ENCODE assay signal across 9 cellular contexts in genomic region chr3:66303556-66303955, GRCh38.
DNase-seq lines count a peak whose midpoint lies in the region; ATAC-seq, FAIRE-seq and TF ChIP-seq lines count a peak whose summit lies in the region.
"Had no signal": no experiment of that assay in that cellular context is flagged by ENCODE, and none has a peak within 500 bp of the region (broad histone marks: within the 10 kb centered on the region; RNA-seq: fewer than 3 reads in every experiment).

No MANE protein-coding gene starts in this region.

- H3K9ac ChIP-seq in mesendoderm (ENCODE audit: low read length): no peak overlapping the region

- no peak overlapping the region for H2BK15ac ChIP-seq in mesendoderm (replicated peaks; ENCODE audit: low read depth)

- no peak overlapping the region for H3K4me2 ChIP-seq in mesendoderm (ENCODE audit: low read length)

- no peak overlapping the region for H4K8ac ChIP-seq in mesendoderm (ENCODE audit: low read depth, low read length)

- no peak overlapping the region for H3K4me3 ChIP-seq in naive thymus-derived CD4-positive, alpha-beta T cell (ENCODE audit: low read length)
- H3K4me3 ChIP-seq in mesendoderm (ENCODE audit: low read length): no peak overlapping the region

- H2BK120ac ChIP-seq in mesendoderm (ENCODE audit: low read depth, low read length): no peak overlapping the region

- intact Hi-C loops in naive thymus-derived CD4-positive, alpha-beta T cell (cut with micrococcal nuclease): loop anchor here (2.0 to 5.0 kb wide), 4 partner anchors 69 to 197 kb away; partner anchors contain the start of gene LRIG1 (in 1 of the 2)
- intact Hi-C loops in Right ventricle myocardium superior (cut with DNase I): no loop called here

- H2AK5ac ChIP-seq in mesendoderm (ENCODE audit: low read length): no peak overlapping the region

- no peaks in the 10 kb centered on the region for H3K27me3 ChIP-seq in naive thymus-derived CD4-positive, alpha-beta T cell (ENCODE audit: control insufficient read depth in 2 of 2, insufficient read depth in 2 of 2, low read length in 2 of 2)
- no peaks in the 10 kb centered on the region for H3K27me3 ChIP-seq in mesendoderm (ENCODE audit: insufficient read depth, low read length, poor library complexity)

- TF ChIP-seq POLR2A in GM12891 (IDR thresholded peaks at IDR 0.05; ENCODE audit: low read depth, low read length): no peak

- peak; percentile 62 for ATAC-seq in HG02852 (IDR thresholded peaks at IDR 0.05; ENCODE audit: unreplicated experiment)
- peak; percentile 74 for ATAC-seq in naive thymus-derived CD4-positive, alpha-beta T cell
- no peak for ATAC-seq in Right ventricle myocardium superior (ENCODE audit: poor library complexity)

- peak overlapping the region; percentile 71 to 99 (median 94) for H3K27ac Mint-ChIP-seq in naive thymus-derived CD4-positive, alpha-beta T cell
- no peak overlapping the region for H3K27ac Mint-ChIP-seq in HFFc6

- no peak for TF ChIP-seq CTCF in HFFc6 (IDR thresholded peaks at IDR 0.05)

- no peak overlapping the region for H3K23ac ChIP-seq in mesendoderm (ENCODE audit: low read length)

- H3K4ac ChIP-seq in mesendoderm (ENCODE audit: low read depth, low read length): no peak overlapping the region

- peaks cover 41 to 79% of the 10 kb centered on the region in 2 donors for H3K4me1 ChIP-seq in naive thymus-derived CD4-positive, alpha-beta T cell (ENCODE audit: control insufficient read depth in 2 of 2, insufficient read depth in 2 of 2, low read length in 2 of 2)
- H3K4me1 ChIP-seq in mesendoderm (ENCODE audit: control insufficient read depth, low read depth, low read length): no peaks in the 10 kb centered on the region

- no peak overlapping the region for H4K5ac ChIP-seq in mesendoderm (ENCODE audit: low read length)

- peaks cover 42 to 84% (median 57%) of the 10 kb centered on the region in 7 donors for H3K4me1 Mint-ChIP-seq in naive thymus-derived CD4-positive, alpha-beta T cell
- no peaks in the 10 kb centered on the region for H3K4me1 Mint-ChIP-seq in HFFc6 (ENCODE audit: low read depth)

- H3K56ac ChIP-seq in mesendoderm (ENCODE audit: low read length): no peak overlapping the region

- DNase-seq in GM12891 (ENCODE audit: insufficient read length, low spot score) (no peak), mesendoderm (no peak), HFFc6 (no peak), NCI-H510A (lab: John Stamatoyannopoulos, UW) (no peak), Right ventricle myocardium superior (no peak)
- peak; percentile 50 for DNase-seq in activated CD4-positive, alpha-beta T cell treated with anti-CD3 and anti-CD28 coated beads, Interleukin-2, amount 50 U/mL, for 1 hour
- peak in 2 of 9 donors; percentile 7 to 23 for DNase-seq in naive thymus-derived CD4-positive, alpha-beta T cell
- DNase-seq: DMS153 had no signal

- H3K18ac ChIP-seq in mesendoderm (ENCODE audit: low read length): no peak overlapping the region

- H3K27me3 Mint-ChIP-seq in naive thymus-derived CD4-positive, alpha-beta T cell: no peaks in the 10 kb centered on the region
- no peaks in the 10 kb centered on the region; the same call in 1 of the 2 replicates for H3K27me3 Mint-ChIP-seq in HFFc6 (ENCODE audit: insufficient read depth)

- peaks cover 0 to 25% (median 12%) of the 10 kb centered on the region in 11 donors for H3K9me3 Mint-ChIP-seq in naive thymus-derived CD4-positive, alpha-beta T cell
- no peaks in the 10 kb centered on the region for H3K9me3 Mint-ChIP-seq in HFFc6

- peaks cover 4 to 50% (median 37%) of the 10 kb centered on the region in 5 donors for H3K36me3 Mint-ChIP-seq in naive thymus-derived CD4-positive, alpha-beta T cell
- H3K36me3 Mint-ChIP-seq in HFFc6 (ENCODE audit: low read depth): no peaks in the 10 kb centered on the region

- no CpG with 5 or more reads among the region's 4 CpGs for WGBS in mesendoderm (ENCODE audit: extremely low coverage, insufficient coverage, low lambda C conversion rate)

- CTCF ChIA-PET in naive thymus-derived CD4-positive, alpha-beta T cell (lab: Charles Lee): interaction anchor here (0.8 kb wide), 1 partner anchor 91 kb away, joined by 3 read pairs; no protein-coding TSS in a partner anchor

- peak overlapping the region in 5 of 10 donors; percentile 10 to 28 (median 20) for H3K4me3 Mint-ChIP-seq in naive thymus-derived CD4-positive, alpha-beta T cell
- H3K4me3 Mint-ChIP-seq in HFFc6: no peak overlapping the region

- H2BK5ac ChIP-seq in mesendoderm (ENCODE audit: low read length): no peak overlapping the region

- POLR2A ChIA-PET in naive thymus-derived CD4-positive, alpha-beta T cell (lab: Charles Lee): interaction anchor here (1.2 kb wide), 1 partner anchor 74 kb away, joined by 3 read pairs; no protein-coding TSS in a partner anchor

- no peaks in the 10 kb centered on the region for H3K9me3 ChIP-seq in naive thymus-derived CD4-positive, alpha-beta T cell (ENCODE audit: control insufficient read depth in 2 of 3, low read length in 3 of 3)

- no peaks in the 10 kb centered on the region for H3K79me2 ChIP-seq in mesendoderm (ENCODE audit: control insufficient read depth, insufficient read depth, low read length)

- H3K79me1 ChIP-seq in mesendoderm (ENCODE audit: low read length): no peaks in the 10 kb centered on the region

- no peak overlapping the region for H3K27ac ChIP-seq in naive thymus-derived CD4-positive, alpha-beta T cell (ENCODE audit: low read depth, low read length)
- H3K27ac ChIP-seq in mesendoderm (ENCODE audit: low read depth, low read length): no peak overlapping the region

- peak; percentile 66 for FAIRE-seq in GM12891 (lab: Jason Lieb, UNC)

- no peaks in the 10 kb centered on the region for H3K36me3 ChIP-seq in naive thymus-derived CD4-positive, alpha-beta T cell (ENCODE audit: control insufficient read depth in 2 of 3, insufficient read depth in 3 of 3, low read length in 3 of 3)
- no peaks in the 10 kb centered on the region for H3K36me3 ChIP-seq in mesendoderm (ENCODE audit: control insufficient read depth, insufficient read depth, low read length)

TF ChIP-seq in GM12891, 5 proteins besides CTCF, POLR2A, EP300 and RAD21:
- TF ChIP-seq TAF1 (IDR thresholded peaks at IDR 0.05; ENCODE audit: low read depth, low read length): no peak
- TF ChIP-seq POLR2AphosphoS5 (IDR thresholded peaks at IDR 0.05; ENCODE audit: low read depth, low read length): no peak
- no peak for TF ChIP-seq POU2F2 (IDR thresholded peaks at IDR 0.05; ENCODE audit: low read depth, low read length)
- no peak for TF ChIP-seq PAX5 (IDR thresholded peaks at IDR 0.05; ENCODE audit: insufficient read depth, low read length, severe bottlenecking)
- no peak for TF ChIP-seq SPI1 (IDR thresholded peaks at IDR 0.05; ENCODE audit: low read depth, low read length)
